2 cellular contexts compared by ENCODE assay signal in the genomic region with DNA sequence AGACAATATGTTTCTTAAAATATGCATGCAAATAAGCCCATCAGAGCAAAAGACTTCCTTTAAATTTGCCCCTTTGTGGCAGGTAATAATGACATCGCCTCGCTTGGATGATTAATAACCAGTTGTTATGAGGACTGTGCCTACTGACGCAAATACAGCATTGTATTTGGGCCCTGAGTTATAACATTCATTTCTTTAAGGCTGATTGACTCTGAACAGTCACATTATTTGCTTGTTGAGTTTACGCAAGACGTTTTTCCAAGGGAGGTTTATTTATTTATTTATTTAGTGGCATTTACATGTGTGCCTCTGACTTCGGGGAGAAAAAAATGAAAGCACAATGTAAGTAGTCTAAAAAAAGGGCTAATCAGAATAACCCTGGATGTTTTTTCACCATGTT.
TF ChIP-seq lines count a peak whose summit lies in the region.

No MANE protein-coding gene starts in this region.

TF ChIP-seq in SK-N-SH, 30 proteins besides CTCF, POLR2A, EP300 and RAD21 (continued from another document):
- TF ChIP-seq, protein P1, sequence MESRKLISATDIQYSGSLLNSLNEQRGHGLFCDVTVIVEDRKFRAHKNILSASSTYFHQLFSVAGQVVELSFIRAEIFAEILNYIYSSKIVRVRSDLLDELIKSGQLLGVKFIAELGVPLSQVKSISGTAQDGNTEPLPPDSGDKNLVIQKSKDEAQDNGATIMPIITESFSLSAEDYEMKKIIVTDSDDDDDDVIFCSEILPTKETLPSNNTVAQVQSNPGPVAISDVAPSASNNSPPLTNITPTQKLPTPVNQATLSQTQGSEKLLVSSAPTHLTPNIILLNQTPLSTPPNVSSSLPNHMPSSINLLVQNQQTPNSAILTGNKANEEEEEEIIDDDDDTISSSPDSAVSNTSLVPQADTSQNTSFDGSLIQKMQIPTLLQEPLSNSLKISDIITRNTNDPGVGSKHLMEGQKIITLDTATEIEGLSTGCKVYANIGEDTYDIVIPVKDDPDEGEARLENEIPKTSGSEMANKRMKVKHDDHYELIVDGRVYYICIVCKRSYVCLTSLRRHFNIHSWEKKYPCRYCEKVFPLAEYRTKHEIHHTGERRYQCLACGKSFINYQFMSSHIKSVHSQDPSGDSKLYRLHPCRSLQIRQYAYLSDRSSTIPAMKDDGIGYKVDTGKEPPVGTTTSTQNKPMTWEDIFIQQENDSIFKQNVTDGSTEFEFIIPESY (IDR thresholded peaks at IDR 0.05; ENCODE audit: borderline replicate concordance, low read depth): no peak
- TF ChIP-seq USF1 (IDR thresholded peaks at IDR 0.05; ENCODE audit: borderline replicate concordance, low read depth): no peak
- no peak for TF ChIP-seq CHD2 (IDR thresholded peaks at IDR 0.05; ENCODE audit: low read length, partially characterized antibody)
- TF ChIP-seq EZH2phosphoT487 (IDR thresholded peaks at IDR 0.05; ENCODE audit: borderline replicate concordance, low read depth): no peak
- TF ChIP-seq, protein P2, sequence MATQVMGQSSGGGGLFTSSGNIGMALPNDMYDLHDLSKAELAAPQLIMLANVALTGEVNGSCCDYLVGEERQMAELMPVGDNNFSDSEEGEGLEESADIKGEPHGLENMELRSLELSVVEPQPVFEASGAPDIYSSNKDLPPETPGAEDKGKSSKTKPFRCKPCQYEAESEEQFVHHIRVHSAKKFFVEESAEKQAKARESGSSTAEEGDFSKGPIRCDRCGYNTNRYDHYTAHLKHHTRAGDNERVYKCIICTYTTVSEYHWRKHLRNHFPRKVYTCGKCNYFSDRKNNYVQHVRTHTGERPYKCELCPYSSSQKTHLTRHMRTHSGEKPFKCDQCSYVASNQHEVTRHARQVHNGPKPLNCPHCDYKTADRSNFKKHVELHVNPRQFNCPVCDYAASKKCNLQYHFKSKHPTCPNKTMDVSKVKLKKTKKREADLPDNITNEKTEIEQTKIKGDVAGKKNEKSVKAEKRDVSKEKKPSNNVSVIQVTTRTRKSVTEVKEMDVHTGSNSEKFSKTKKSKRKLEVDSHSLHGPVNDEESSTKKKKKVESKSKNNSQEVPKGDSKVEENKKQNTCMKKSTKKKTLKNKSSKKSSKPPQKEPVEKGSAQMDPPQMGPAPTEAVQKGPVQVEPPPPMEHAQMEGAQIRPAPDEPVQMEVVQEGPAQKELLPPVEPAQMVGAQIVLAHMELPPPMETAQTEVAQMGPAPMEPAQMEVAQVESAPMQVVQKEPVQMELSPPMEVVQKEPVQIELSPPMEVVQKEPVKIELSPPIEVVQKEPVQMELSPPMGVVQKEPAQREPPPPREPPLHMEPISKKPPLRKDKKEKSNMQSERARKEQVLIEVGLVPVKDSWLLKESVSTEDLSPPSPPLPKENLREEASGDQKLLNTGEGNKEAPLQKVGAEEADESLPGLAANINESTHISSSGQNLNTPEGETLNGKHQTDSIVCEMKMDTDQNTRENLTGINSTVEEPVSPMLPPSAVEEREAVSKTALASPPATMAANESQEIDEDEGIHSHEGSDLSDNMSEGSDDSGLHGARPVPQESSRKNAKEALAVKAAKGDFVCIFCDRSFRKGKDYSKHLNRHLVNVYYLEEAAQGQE (IDR thresholded peaks at IDR 0.05; ENCODE audit: low read depth, low read length): no peak

TF ChIP-seq in SK-N-SH treated with all-trans-retinoic acid at 6 μM for 48 hours, 23 proteins besides CTCF, POLR2A, EP300 and RAD21 (continued from another document):
- no peak for TF ChIP-seq TSHZ2 (CRISPR knock-in tag; IDR thresholded peaks at IDR 0.05)
- no peak for TF ChIP-seq CSRNP3 (CRISPR knock-in tag; IDR thresholded peaks at IDR 0.05)
- TF ChIP-seq TOX (CRISPR knock-in tag; IDR thresholded peaks at IDR 0.05; ENCODE audit: borderline replicate concordance): no peak
- no peak for TF ChIP-seq ZFP3 (CRISPR knock-in tag; IDR thresholded peaks at IDR 0.05)
- no peak for TF ChIP-seq BACH2 (CRISPR knock-in tag; IDR thresholded peaks at IDR 0.05; ENCODE audit: borderline replicate concordance)
- no peak for TF ChIP-seq OSR1 (CRISPR knock-in tag; IDR thresholded peaks at IDR 0.05)
- TF ChIP-seq ZC3H10 (CRISPR knock-in tag; IDR thresholded peaks at IDR 0.05): no peak
- TF ChIP-seq, protein P3, sequence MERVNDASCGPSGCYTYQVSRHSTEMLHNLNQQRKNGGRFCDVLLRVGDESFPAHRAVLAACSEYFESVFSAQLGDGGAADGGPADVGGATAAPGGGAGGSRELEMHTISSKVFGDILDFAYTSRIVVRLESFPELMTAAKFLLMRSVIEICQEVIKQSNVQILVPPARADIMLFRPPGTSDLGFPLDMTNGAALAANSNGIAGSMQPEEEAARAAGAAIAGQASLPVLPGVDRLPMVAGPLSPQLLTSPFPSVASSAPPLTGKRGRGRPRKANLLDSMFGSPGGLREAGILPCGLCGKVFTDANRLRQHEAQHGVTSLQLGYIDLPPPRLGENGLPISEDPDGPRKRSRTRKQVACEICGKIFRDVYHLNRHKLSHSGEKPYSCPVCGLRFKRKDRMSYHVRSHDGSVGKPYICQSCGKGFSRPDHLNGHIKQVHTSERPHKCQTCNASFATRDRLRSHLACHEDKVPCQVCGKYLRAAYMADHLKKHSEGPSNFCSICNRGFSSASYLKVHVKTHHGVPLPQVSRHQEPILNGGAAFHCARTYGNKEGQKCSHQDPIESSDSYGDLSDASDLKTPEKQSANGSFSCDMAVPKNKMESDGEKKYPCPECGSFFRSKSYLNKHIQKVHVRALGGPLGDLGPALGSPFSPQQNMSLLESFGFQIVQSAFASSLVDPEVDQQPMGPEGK (CRISPR knock-in tag; IDR thresholded peaks at IDR 0.05; ENCODE audit: borderline replicate concordance): no peak
- no peak for TF ChIP-seq SNAI2 (CRISPR knock-in tag; IDR thresholded peaks at IDR 0.05)
- TF ChIP-seq ISL1 (CRISPR knock-in tag; IDR thresholded peaks at IDR 0.05): no peak
- TF ChIP-seq ARNTL (CRISPR knock-in tag; IDR thresholded peaks at IDR 0.05; ENCODE audit: borderline replicate concordance, low read depth): no peak
- TF ChIP-seq PPARA (CRISPR knock-in tag; IDR thresholded peaks at IDR 0.05; ENCODE audit: borderline replicate concordance): no peak
- TF ChIP-seq ESRRG (CRISPR knock-in tag; IDR thresholded peaks at IDR 0.05): no peak
- no peak for TF ChIP-seq ZNF70 (CRISPR knock-in tag; IDR thresholded peaks at IDR 0.05)
